In genomic region chr2:182553483-182553882, GRCh38 we compare ENCODE assay signal across 10 cellular contexts.
DNase-seq lines count a peak whose midpoint lies in the region; ATAC-seq and TF ChIP-seq lines count a peak whose summit lies in the region.
"Had no signal": no experiment of that assay in that cellular context is flagged by ENCODE, and none has a peak within 500 bp of the region (broad histone marks: within the 10 kb centered on the region; RNA-seq: fewer than 3 reads in every experiment).

No MANE protein-coding gene starts in this region.

- intact Hi-C loops in left ventricle myocardium inferior (cut with micrococcal nuclease) (no loop called here), thyroid gland (cut with DNase I) (no loop called here)

- H3K27ac Mint-ChIP-seq in WTC11, result no peak overlapping the region

- TF ChIP-seq CTCF in choroid plexus epithelial cell (conservative IDR thresholded peaks at IDR 0.05; ENCODE audit: low read depth, low read length), result no peak
- TF ChIP-seq CTCF in left ventricle myocardium inferior (IDR thresholded peaks at IDR 0.05; ENCODE audit: borderline replicate concordance), result no peak
- TF ChIP-seq CTCF in WTC11 (IDR thresholded peaks at IDR 0.05), result no peak
- TF ChIP-seq CTCF in thyroid gland (IDR thresholded peaks at IDR 0.05), result no peak

- POLR2A ChIA-PET in WTC11 (lab: Charles Lee), result no interaction called here

- H3K27me3 ChIP-seq in left ventricle myocardium inferior (ENCODE audit: low read depth), result no peaks in the 10 kb centered on the region
- no peaks in the 10 kb centered on the region for H3K27me3 ChIP-seq in thyroid gland
- H3K27me3 ChIP-seq: gastrocnemius medialis had no signal

- H3K36me3 ChIP-seq in left ventricle myocardium inferior (no peaks in the 10 kb centered on the region), thyroid gland (no peaks in the 10 kb centered on the region)
- H3K36me3 ChIP-seq: gastrocnemius medialis had no signal

- peaks cover 9% of the 10 kb centered on the region for H3K4me1 ChIP-seq in left ventricle myocardium inferior
- peaks cover 3% of the 10 kb centered on the region in 2 donors for H3K4me1 ChIP-seq in thyroid gland
- H3K4me1 ChIP-seq: gastrocnemius medialis had no signal

- DNase-seq in choroid plexus epithelial cell (ENCODE audit: low read depth) (peak; percentile 7), left ventricle myocardium inferior (no peak), WTC11 (ENCODE audit: low spot score) (no peak), NCI-H69 (lab: John Stamatoyannopoulos, UW) (no peak), thyroid gland (no peak)
- DNase-seq: gastrocnemius medialis; stimulated activated naive CD4-positive, alpha-beta T cell had no signal

- H3K27me3 Mint-ChIP-seq in WTC11 (ENCODE audit: low read depth), result no peaks in the 10 kb centered on the region

- no peak overlapping the region for H3K27ac ChIP-seq in left ventricle myocardium inferior (replicated peaks)
- H3K27ac ChIP-seq in thyroid gland, result no peak overlapping the region
- H3K27ac ChIP-seq: gastrocnemius medialis had no signal

- CTCF ChIA-PET in WTC11 (lab: Charles Lee), result no interaction called here

- no peaks in the 10 kb centered on the region for H3K36me3 Mint-ChIP-seq in WTC11

- no peak overlapping the region for H3K4me3 ChIP-seq in choroid plexus epithelial cell (ENCODE audit: low read depth, low read length)
- no peak overlapping the region for H3K4me3 ChIP-seq in left ventricle myocardium inferior
- H3K4me3 ChIP-seq in thyroid gland (replicated peaks in 1 of 3), result no peak overlapping the region
- H3K4me3 ChIP-seq: gastrocnemius medialis had no signal

- peaks cover 3% of the 10 kb centered on the region; the same call in 1 of the 2 replicates for H3K4me1 Mint-ChIP-seq in WTC11

- 89 to 91% methylated on average over 2 of the region's 2 CpGs for WGBS in thyroid gland, 2 donors

- TF ChIP-seq POLR2A in thyroid gland (IDR thresholded peaks at IDR 0.05), result no peak

- peaks cover 3% of the 10 kb centered on the region; the same call in 1 of the 2 replicates for H3K9me3 Mint-ChIP-seq in WTC11

- H3K9me3 ChIP-seq in left ventricle myocardium inferior (replicated peaks) (no peaks in the 10 kb centered on the region), thyroid gland (no peaks in the 10 kb centered on the region)
- H3K9me3 ChIP-seq: gastrocnemius medialis had no signal

- ATAC-seq in GM18868 (IDR thresholded peaks at IDR 0.05; ENCODE audit: unreplicated experiment), result peak; percentile 99
- peak; percentile 100 for ATAC-seq in GM21717 (IDR thresholded peaks at IDR 0.05; ENCODE audit: unreplicated experiment)
- ATAC-seq in HG03196 (IDR thresholded peaks at IDR 0.05; ENCODE audit: unreplicated experiment), result peak; percentile 100
- ATAC-seq in WTC11, result no peak
- ATAC-seq: gastrocnemius medialis had no signal

- H3K4me3 Mint-ChIP-seq in WTC11, result no peak overlapping the region

TF ChIP-seq in WTC11, 78 proteins besides CTCF, POLR2A, EP300 and RAD21:
- TF ChIP-seq ZBTB21 (CRISPR knock-in tag; IDR thresholded peaks at IDR 0.05; ENCODE audit: borderline replicate concordance) (no peak), GRHL2 (CRISPR knock-in tag; IDR thresholded peaks at IDR 0.05; ENCODE audit: insufficient replicate concordance, severe bottlenecking) (no peak), EMX1 (CRISPR knock-in tag; IDR thresholded peaks at IDR 0.05) (no peak), CDX4 (CRISPR knock-in tag; IDR thresholded peaks at IDR 0.05; ENCODE audit: borderline replicate concordance) (no peak), AFF4 (CRISPR knock-in tag; IDR thresholded peaks at IDR 0.05; ENCODE audit: borderline replicate concordance) (no peak), NR2C2 (CRISPR knock-in tag; IDR thresholded peaks at IDR 0.05) (no peak), NR1H2 (CRISPR knock-in tag; IDR thresholded peaks at IDR 0.05) (no peak), HMGA2 (CRISPR knock-in tag; IDR thresholded peaks at IDR 0.05) (no peak), ZNF416 (CRISPR knock-in tag; IDR thresholded peaks at IDR 0.05) (no peak), CBFB (CRISPR knock-in tag; IDR thresholded peaks at IDR 0.05; ENCODE audit: low read depth) (no peak), TEAD4 (CRISPR knock-in tag; IDR thresholded peaks at IDR 0.05) (no peak), MXD4 (CRISPR knock-in tag; IDR thresholded peaks at IDR 0.05; ENCODE audit: borderline replicate concordance) (no peak), FOXK1 (CRISPR knock-in tag; IDR thresholded peaks at IDR 0.05) (no peak), NFE2L1 (CRISPR knock-in tag; IDR thresholded peaks at IDR 0.05) (no peak)
- TF ChIP-seq, protein P1, sequence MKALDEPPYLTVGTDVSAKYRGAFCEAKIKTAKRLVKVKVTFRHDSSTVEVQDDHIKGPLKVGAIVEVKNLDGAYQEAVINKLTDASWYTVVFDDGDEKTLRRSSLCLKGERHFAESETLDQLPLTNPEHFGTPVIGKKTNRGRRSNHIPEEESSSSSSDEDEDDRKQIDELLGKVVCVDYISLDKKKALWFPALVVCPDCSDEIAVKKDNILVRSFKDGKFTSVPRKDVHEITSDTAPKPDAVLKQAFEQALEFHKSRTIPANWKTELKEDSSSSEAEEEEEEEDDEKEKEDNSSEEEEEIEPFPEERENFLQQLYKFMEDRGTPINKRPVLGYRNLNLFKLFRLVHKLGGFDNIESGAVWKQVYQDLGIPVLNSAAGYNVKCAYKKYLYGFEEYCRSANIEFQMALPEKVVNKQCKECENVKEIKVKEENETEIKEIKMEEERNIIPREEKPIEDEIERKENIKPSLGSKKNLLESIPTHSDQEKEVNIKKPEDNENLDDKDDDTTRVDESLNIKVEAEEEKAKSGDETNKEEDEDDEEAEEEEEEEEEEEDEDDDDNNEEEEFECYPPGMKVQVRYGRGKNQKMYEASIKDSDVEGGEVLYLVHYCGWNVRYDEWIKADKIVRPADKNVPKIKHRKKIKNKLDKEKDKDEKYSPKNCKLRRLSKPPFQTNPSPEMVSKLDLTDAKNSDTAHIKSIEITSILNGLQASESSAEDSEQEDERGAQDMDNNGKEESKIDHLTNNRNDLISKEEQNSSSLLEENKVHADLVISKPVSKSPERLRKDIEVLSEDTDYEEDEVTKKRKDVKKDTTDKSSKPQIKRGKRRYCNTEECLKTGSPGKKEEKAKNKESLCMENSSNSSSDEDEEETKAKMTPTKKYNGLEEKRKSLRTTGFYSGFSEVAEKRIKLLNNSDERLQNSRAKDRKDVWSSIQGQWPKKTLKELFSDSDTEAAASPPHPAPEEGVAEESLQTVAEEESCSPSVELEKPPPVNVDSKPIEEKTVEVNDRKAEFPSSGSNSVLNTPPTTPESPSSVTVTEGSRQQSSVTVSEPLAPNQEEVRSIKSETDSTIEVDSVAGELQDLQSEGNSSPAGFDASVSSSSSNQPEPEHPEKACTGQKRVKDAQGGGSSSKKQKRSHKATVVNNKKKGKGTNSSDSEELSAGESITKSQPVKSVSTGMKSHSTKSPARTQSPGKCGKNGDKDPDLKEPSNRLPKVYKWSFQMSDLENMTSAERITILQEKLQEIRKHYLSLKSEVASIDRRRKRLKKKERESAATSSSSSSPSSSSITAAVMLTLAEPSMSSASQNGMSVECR (CRISPR knock-in tag; IDR thresholded peaks at IDR 0.05; ENCODE audit: borderline replicate concordance), result no peak
